In the genomic region with DNA sequence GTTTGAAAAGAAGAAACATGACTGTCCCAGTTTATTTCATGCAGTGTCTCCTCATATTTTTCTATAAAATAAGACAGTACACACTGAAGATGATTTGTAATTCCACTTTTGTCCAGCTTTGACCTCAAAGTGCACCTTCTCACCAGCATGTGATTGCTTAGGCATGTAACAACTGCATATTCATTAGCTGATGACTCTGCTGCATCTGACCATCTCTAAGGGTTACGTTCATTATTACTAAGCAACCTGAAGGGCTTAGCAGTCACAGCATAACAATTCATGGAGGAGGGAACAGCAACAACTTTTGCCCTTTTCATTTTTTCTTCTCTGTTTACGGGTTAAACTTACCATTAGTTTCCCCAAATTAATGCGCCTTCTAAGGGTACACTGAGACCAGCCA, we compare ENCODE assay signal across 22 cellular contexts.
DNase-seq lines count a peak whose midpoint lies in the region; ATAC-seq and TF ChIP-seq lines count a peak whose summit lies in the region.
"Had no signal": no experiment of that assay in that cellular context is flagged by ENCODE, and none has a peak within 500 bp of the region (broad histone marks: within the 10 kb centered on the region; RNA-seq: fewer than 3 reads in every experiment).

No MANE protein-coding gene starts in this region.

- ATAC-seq in GM18498 (IDR thresholded peaks at IDR 0.05; ENCODE audit: unreplicated experiment), result no peak
- ATAC-seq: activated CD4-positive, alpha-beta T cell treated with anti-CD3 and anti-CD28 coated beads for 36 hours; body of pancreas; heart right ventricle; stimulated activated memory B cell treated with anti-CD40 and anti-IgM and Interleukin-4, amounts not matched to agents 10 μg/mL and 1 μg/mL and 100 μg/mL, for 72 hours had no signal

- H3K4me3 ChIP-seq in GM23248 (no peak overlapping the region), OCI-LY3 (ENCODE audit: low read length) (no peak overlapping the region), choroid plexus epithelial cell (ENCODE audit: low read depth, low read length) (no peak overlapping the region), mesenchymal stem cell (ENCODE audit: insufficient read depth in 1 of 2, low read depth in 1 of 2, low read length in 2 of 2) (no peak overlapping the region)
- H3K4me3 ChIP-seq: body of pancreas, heart right ventricle, sigmoid colon, SK-N-MC had no signal

- H3K79me2 ChIP-seq in GM23248 (ENCODE audit: insufficient read depth) (no peaks in the 10 kb centered on the region), OCI-LY3 (ENCODE audit: low read length) (no peaks in the 10 kb centered on the region)

- H3K36me3 ChIP-seq in GM23248 (ENCODE audit: low read depth) (no peaks in the 10 kb centered on the region), OCI-LY3 (replicated peaks; ENCODE audit: low read depth, low read length) (no peaks in the 10 kb centered on the region), mesenchymal stem cell (ENCODE audit: control insufficient read depth in 1 of 2, insufficient read depth in 2 of 2, low read depth in 1 of 2, low read length in 2 of 2) (no peaks in the 10 kb centered on the region)
- H3K36me3 ChIP-seq: heart right ventricle, sigmoid colon had no signal

- no peak overlapping the region for H4K91ac ChIP-seq in mesenchymal stem cell (ENCODE audit: low read length)

- H4K20me1 ChIP-seq in GM23248 (ENCODE audit: insufficient read depth) (no peaks in the 10 kb centered on the region), OCI-LY3 (ENCODE audit: insufficient read depth, low read length) (no peaks in the 10 kb centered on the region)

- DNase-seq in GM23248 (peak; percentile 44), choroid plexus epithelial cell (ENCODE audit: low read depth) (peak; percentile 45), mesenchymal stem cell (peak; percentile 46), epidermal melanocyte (ENCODE audit: insufficient read length, low spot score) (no peak), NOMO-1 (lab: John Stamatoyannopoulos, UW; ENCODE audit: unreplicated experiment in 2 of 2) (no peak)
- DNase-seq: activated CD4-positive, alpha-beta T cell treated with anti-CD3 and anti-CD28 coated beads for 36 hours; activated effector memory CD4-positive, alpha-beta T cell treated with Interleukin-2 at 50 U/mL for 16 hours; body of pancreas; Calu3; heart right ventricle; IMR-90; NCI-H1092 treated with DMSO at 0.1 percent for 48 hours; NCI-H187 treated with DMSO at 0.1 percent for 48 hours; NCI-H2227 treated with DMSO at 0.1 percent for 48 hours; NCI-H69; sigmoid colon; stimulated activated CD4-positive, alpha-beta T cell treated with anti-CD3 and anti-CD28 coated beads, Interleukin-4, amount 100 ng/mL, for 24 hours had no signal

- no peak overlapping the region for H3K23ac ChIP-seq in mesenchymal stem cell (ENCODE audit: low read length in 2 of 2)

- H3K27me3 ChIP-seq in GM23248 (replicated peaks; ENCODE audit: insufficient read depth) (no peaks in the 10 kb centered on the region), OCI-LY3 (ENCODE audit: low read depth, low read length) (no peaks in the 10 kb centered on the region), mesenchymal stem cell (ENCODE audit: control insufficient read depth in 1 of 2, insufficient read depth in 1 of 2, low read length in 2 of 2) (no peaks in the 10 kb centered on the region)
- H3K27me3 ChIP-seq: body of pancreas, heart right ventricle, sigmoid colon had no signal

- no peak overlapping the region for H3K4ac ChIP-seq in mesenchymal stem cell (ENCODE audit: low read depth in 1 of 2, low read length in 2 of 2)

- H2BK12ac ChIP-seq in mesenchymal stem cell (ENCODE audit: low read length in 2 of 2), result no peak overlapping the region

- no peaks in the 10 kb centered on the region for H3K79me1 ChIP-seq in mesenchymal stem cell (replicated peaks; ENCODE audit: low read length, poor library complexity, severe bottlenecking)

- H3K4me1 ChIP-seq in GM23248 (ENCODE audit: insufficient read depth), result no peaks in the 10 kb centered on the region
- H3K4me1 ChIP-seq in OCI-LY3 (ENCODE audit: low read length), result peaks cover 4% of the 10 kb centered on the region; the same call in 1 of the 2 replicates
- no peaks in the 10 kb centered on the region for H3K4me1 ChIP-seq in mesenchymal stem cell (ENCODE audit: control insufficient read depth, insufficient read depth, low read depth, low read length)
- H3K4me1 ChIP-seq: body of pancreas, heart right ventricle, sigmoid colon had no signal

- H3K14ac ChIP-seq in mesenchymal stem cell (ENCODE audit: low read length in 2 of 2), result no peak overlapping the region

- in situ Hi-C loops in GM23248 (cut with MboI), result no loop called here

- H3K4me2 ChIP-seq in GM23248 (ENCODE audit: unreplicated experiment), result no peak overlapping the region
- no peak overlapping the region for H3K4me2 ChIP-seq in OCI-LY3 (ENCODE audit: low read length)
- H3K4me2 ChIP-seq in mesenchymal stem cell (ENCODE audit: low read length, poor library complexity, severe bottlenecking), result no peak overlapping the region

- no peak overlapping the region for H2BK5ac ChIP-seq in mesenchymal stem cell (ENCODE audit: low read depth, low read length, poor library complexity, severe bottlenecking)

- H2BK15ac ChIP-seq in mesenchymal stem cell (ENCODE audit: low read depth, poor library complexity, severe bottlenecking), result no peak overlapping the region

- H2BK120ac ChIP-seq in mesenchymal stem cell (ENCODE audit: low read depth, low read length), result no peak overlapping the region

- no peaks in the 10 kb centered on the region for H3K9me2 ChIP-seq in GM23248 (ENCODE audit: insufficient read depth)

- H3F3A ChIP-seq in GM23248 (ENCODE audit: insufficient read depth), result no peaks in the 10 kb centered on the region

- H2AFZ ChIP-seq in GM23248, result no peak overlapping the region
- H2AFZ ChIP-seq in OCI-LY3 (ENCODE audit: low read depth, low read length), result peak overlapping the region; percentile 23; the same call in 1 of the 2 replicates
- H2AFZ ChIP-seq in mesenchymal stem cell (ENCODE audit: low read depth, low read length), result no peak overlapping the region

- H4K8ac ChIP-seq in mesenchymal stem cell (ENCODE audit: low read length), result no peak overlapping the region

- H3K18ac ChIP-seq in mesenchymal stem cell (ENCODE audit: low read depth in 1 of 2, low read length in 2 of 2), result no peak overlapping the region

- WGBS in GM23248 (ENCODE audit: low coverage in 1 of 2, low lambda C conversion rate in 2 of 2, missing lambda C conversion rate in 2 of 2), 2 experiments, result 39 to 42% methylated on average over 3 of the region's 3 CpGs
- WGBS in mesenchymal stem cell, result 86% methylated on average over 3 of the region's 3 CpGs

- H3K27ac ChIP-seq in GM23248 (no peak overlapping the region), OCI-LY3 (ENCODE audit: low read length) (no peak overlapping the region), mesenchymal stem cell (ENCODE audit: low read length, poor library complexity, severe bottlenecking) (no peak overlapping the region)
- H3K27ac ChIP-seq: body of pancreas, epithelial cell of prostate, heart right ventricle, sigmoid colon, SK-N-MC had no signal

- H2AK5ac ChIP-seq in mesenchymal stem cell (ENCODE audit: low read length, severe bottlenecking), result no peak overlapping the region

- H3K9ac ChIP-seq in GM23248 (no peak overlapping the region), OCI-LY3 (ENCODE audit: low read length) (no peak overlapping the region), mesenchymal stem cell (ENCODE audit: low read length) (no peak overlapping the region)

- no peaks in the 10 kb centered on the region for H3K9me3 ChIP-seq in GM23248 (ENCODE audit: low read depth)
- H3K9me3 ChIP-seq in OCI-LY3 (ENCODE audit: insufficient read depth, low read length), result no peaks in the 10 kb centered on the region
- H3K9me3 ChIP-seq in mesenchymal stem cell (ENCODE audit: control insufficient read depth, low read length), result no peaks in the 10 kb centered on the region
- H3K9me3 ChIP-seq: body of pancreas, sigmoid colon had no signal

- TF ChIP-seq CTCF in OCI-LY3 (IDR thresholded peaks at IDR 0.05; ENCODE audit: low read depth, low read length) (no peak), choroid plexus epithelial cell (conservative IDR thresholded peaks at IDR 0.05; ENCODE audit: low read depth, low read length) (no peak)

Comparison
In these comparisons a context has a peak if more than half of its experiments do, and no peak if none do; other contexts are left out.
1. DNase-seq: peak in GM23248 (single experiment), choroid plexus epithelial cell (single experiment) and mesenchymal stem cell (single experiment); none in epidermal melanocyte (single experiment) and NOMO-1 (0 of 2).